1 cellular context compared by ENCODE assay signal in genomic region chr21:43771199-43771675, GRCh38.
TF ChIP-seq lines count a peak whose summit lies in the region.

No MANE protein-coding gene starts in this region.

TF ChIP-seq in H1, 55 proteins besides CTCF, POLR2A, EP300 and RAD21 (continued from another document):
- TF ChIP-seq SP1 (IDR thresholded peaks at IDR 0.05; ENCODE audit: low read depth, low read length) (no peak), CBX5 (IDR thresholded peaks at IDR 0.05; ENCODE audit: low read depth, low read length) (no peak), E2F6 (IDR thresholded peaks at IDR 0.05) (no peak), CEBPB (IDR thresholded peaks at IDR 0.05; ENCODE audit: low read depth, low read length) (no peak), KDM1A (IDR thresholded peaks at IDR 0.05; ENCODE audit: borderline replicate concordance, low read length) (no peak), SP4 (IDR thresholded peaks at IDR 0.05; ENCODE audit: low read length) (no peak), TCF12 (IDR thresholded peaks at IDR 0.05; ENCODE audit: low read depth, low read length) (no peak), BCL11A (IDR thresholded peaks at IDR 0.05; ENCODE audit: low read depth in 2 of 2, low read length in 2 of 2) (no peak), BACH1 (IDR thresholded peaks at IDR 0.05; ENCODE audit: low read length) (no peak), CTBP2 (IDR thresholded peaks at IDR 0.05; ENCODE audit: borderline replicate concordance, insufficient read depth, insufficient read length, low read length) (no peak), ZNF274 (IDR thresholded peaks at IDR 0.05; ENCODE audit: borderline replicate concordance, extremely low read depth, low read length) (no peak), ATF3 (IDR thresholded peaks at IDR 0.05; ENCODE audit: insufficient read depth, low read depth, low read length) (no peak), CHD7 (IDR thresholded peaks at IDR 0.05; ENCODE audit: insufficient replicate concordance, low read length) (no peak), SUZ12 (IDR thresholded peaks at IDR 0.05; ENCODE audit: low read length) (no peak), GTF2F1 (IDR thresholded peaks at IDR 0.05; ENCODE audit: borderline replicate concordance, low read depth, low read length) (no peak)
